In the genomic region with DNA sequence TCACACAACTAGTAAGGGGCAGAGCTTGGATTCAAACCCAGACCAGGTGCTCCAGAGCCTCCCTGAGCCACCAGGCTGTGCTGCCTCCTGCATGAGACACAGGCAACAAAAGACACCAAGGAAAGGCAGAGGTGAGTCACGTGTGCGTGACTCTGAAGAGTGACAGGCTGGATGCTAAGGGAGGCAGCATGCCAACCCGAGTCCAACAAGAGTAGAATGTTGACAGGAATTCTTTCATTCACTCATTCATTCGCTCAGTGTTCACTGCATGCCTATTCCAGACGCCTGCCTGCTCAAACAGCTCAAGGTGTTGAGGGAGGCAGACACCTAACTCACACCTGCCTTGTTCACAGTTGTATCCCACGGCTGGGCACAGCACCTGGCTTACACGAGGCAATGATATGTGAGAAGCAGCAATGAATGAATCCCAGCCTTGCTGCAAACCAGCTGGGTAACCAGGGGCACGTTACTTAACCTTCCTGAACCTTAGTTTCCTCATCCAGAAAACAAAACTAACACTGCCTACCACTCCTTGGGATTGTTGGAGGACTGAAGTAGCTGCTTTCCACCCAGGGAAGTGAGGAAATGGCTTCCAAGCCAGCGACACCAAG, we compare ENCODE assay signal across 8 cellular contexts.
A peak's percentile ranks its signal among the peaks of the same experiment; 100 is the strongest.
DNase-seq lines count a peak whose midpoint lies in the region; ATAC-seq lines count a peak whose summit lies in the region.

No MANE protein-coding gene starts in this region.

- ATAC-seq in HG02798 (IDR thresholded peaks at IDR 0.05; ENCODE audit: poor library complexity, unreplicated experiment), result no peak

- no peaks in the 10 kb centered on the region for H3K36me3 ChIP-seq in rectal smooth muscle tissue (ENCODE audit: control insufficient read depth, insufficient read depth, low read length)

- peaks cover 51 to 74% (median 63%) of the 10 kb centered on the region in 3 donors for H3K4me1 Mint-ChIP-seq in IgD-negative memory B cell

- H3K9ac ChIP-seq in rectal smooth muscle tissue (ENCODE audit: low read length), result peak overlapping the region; percentile 11

- H3K4me3 Mint-ChIP-seq in IgD-negative memory B cell, result peak overlapping the region; percentile 73 to 91 (median 90)

- H3K4me1 ChIP-seq in rectal smooth muscle tissue (ENCODE audit: control insufficient read depth, insufficient read depth, low read length), result peaks cover 79% of the 10 kb centered on the region

- H3K27ac ChIP-seq in epithelial cell of prostate (no peak overlapping the region), rectal smooth muscle tissue (ENCODE audit: low read depth, low read length) (peak overlapping the region; percentile 98)

- H3K9me3 Mint-ChIP-seq in IgD-negative memory B cell, result no peaks in the 10 kb centered on the region

- peaks cover 3% of the 10 kb centered on the region for H3K27me3 Mint-ChIP-seq in IgD-negative memory B cell

- H3K36me3 Mint-ChIP-seq in IgD-negative memory B cell, result peaks cover 6% of the 10 kb centered on the region

- H3K27ac Mint-ChIP-seq in IgD-negative memory B cell, result peak overlapping the region; percentile 92 to 98 (median 98)

- H3K4me3 ChIP-seq in GM08714 (ENCODE audit: low read length), result peak overlapping the region; percentile 42; the same call in 1 of the 2 replicates
- H3K4me3 ChIP-seq in rectal smooth muscle tissue (ENCODE audit: low read length), result peak overlapping the region; percentile 50

- no peaks in the 10 kb centered on the region for H3K27me3 ChIP-seq in rectal smooth muscle tissue (ENCODE audit: control insufficient read depth, insufficient read depth, low read length)

- peak; percentile 49 for DNase-seq in epithelial cell of prostate (ENCODE audit: low read depth, low spot score)
- DNase-seq in effector CD8-positive, alpha-beta T cell (lab: John Stamatoyannopoulos, UW), result no peak
- DNase-seq in NCI-H1436 (lab: John Stamatoyannopoulos, UW), result no peak
- no peak for DNase-seq in DMS153 treated with DMSO at 0.1 percent for 48 hours (lab: John Stamatoyannopoulos, UW; ENCODE audit: unreplicated experiment)
